ENCODE assay signal across 9 cellular contexts in genomic region chr18:79791141-79791972, GRCh38. TPM values are rescaled to one million over a fixed set of nuclear protein-coding genes. Genes with fewer than 3 reads are reported as not detected.
A peak's percentile ranks its signal among the peaks of the same experiment; 100 is the strongest.
DNase-seq lines count a peak whose midpoint lies in the region; ATAC-seq and TF ChIP-seq lines count a peak whose summit lies in the region.
"Had no signal": no experiment of that assay in that cellular context is flagged by ENCODE, and none has a peak within 500 bp of the region (broad histone marks: within the 10 kb centered on the region; RNA-seq: fewer than 3 reads in every experiment).

No MANE protein-coding gene starts in this region.

- H3K4me1 ChIP-seq in heart left ventricle: peaks cover 0 to 37% (median 8%) of the 10 kb centered on the region in 12 donors

- 26 to 34% (median 29%) methylated on average over 20 of the region's 20 CpGs for WGBS in heart left ventricle, 4 donors

- TF ChIP-seq CTCF in heart left ventricle (IDR thresholded peaks at IDR 0.05): no peak

- peak overlapping the region in 1 of 12 donors; percentile 63 for H3K27ac ChIP-seq in heart left ventricle
- H3K27ac ChIP-seq: Peyer's patch had no signal

- no peak for TF ChIP-seq POLR2A in heart left ventricle (IDR thresholded peaks at IDR 0.05)

- H3K27me3 ChIP-seq in heart left ventricle: peaks cover 25 to 64% (median 38%) of the 10 kb centered on the region in 9 donors

- H3K9me3 ChIP-seq in heart left ventricle: no peaks in the 10 kb centered on the region
- H3K9me3 ChIP-seq: Peyer's patch had no signal

- peak overlapping the region in 5 of 12 donors; percentile 1 to 18 (median 7) for H3K4me3 ChIP-seq in heart left ventricle
- H3K4me3 ChIP-seq: Peyer's patch had no signal

- DNase-seq in NCI-H1417 (lab: John Stamatoyannopoulos, UW): peak in 2 of 3 experiments; percentile 64 to 80
- no peak for DNase-seq in NCI-H1417 treated with DMSO at 0.1 percent for 48 hours (lab: John Stamatoyannopoulos, UW)
- DNase-seq in T1000 (lab: John Stamatoyannopoulos, UW): peak; percentile 14
- peak in 4 of 5 donors; percentile 35 to 62 (median 50) for DNase-seq in heart left ventricle
- peak; percentile 71 for DNase-seq in stromal cell of bone marrow (ENCODE audit: low read depth)
- no peak for DNase-seq in NCI-H2029 treated with DMSO at 0.1 percent for 48 hours (lab: John Stamatoyannopoulos, UW)
- no peak for DNase-seq in ecto neural progenitor cell (ENCODE audit: low spot score)

- ATAC-seq in heart left ventricle (peak; percentile 59 to 82 (median 73)), GM19455 (IDR thresholded peaks at IDR 0.05; ENCODE audit: unreplicated experiment) (no peak)

- no peaks in the 10 kb centered on the region for H3K36me3 ChIP-seq in heart left ventricle
- H3K36me3 ChIP-seq: Peyer's patch had no signal

- intact Hi-C loops in heart left ventricle (cut with DNase I): loop anchor here in 1 of 10 donors (10.0 kb wide), 1 partner anchor 183 kb away; no protein-coding TSS in a partner anchor

RNA-seq across cellular contexts. Expression of gene KCNG2, which starts 6.4 kb away (rescaled TPM):
- 1 to 10 TPM in 1 of 9 donors, under 1 TPM in 1, not detected in 7; 0.18 to 1.5 TPM for total RNA-seq in heart left ventricle
- under 1 TPM in 1 of 2 donors, not detected in 1; 0.07 TPM for polyA plus RNA-seq in heart left ventricle

Comparison
In these comparisons a context has a peak if more than half of its experiments do, and no peak if none do; other contexts are left out.
1. DNase-seq: peak in NCI-H1417 (2 of 3), T1000 (single experiment), heart left ventricle (4 of 5) and stromal cell of bone marrow (single experiment); none in NCI-H1417 treated with DMSO at 0.1 percent for 48 hours (single experiment), NCI-H2029 treated with DMSO at 0.1 percent for 48 hours (single experiment) and ecto neural progenitor cell (single experiment).